ENCODE assay signal across 43 cellular contexts in the genomic region with DNA sequence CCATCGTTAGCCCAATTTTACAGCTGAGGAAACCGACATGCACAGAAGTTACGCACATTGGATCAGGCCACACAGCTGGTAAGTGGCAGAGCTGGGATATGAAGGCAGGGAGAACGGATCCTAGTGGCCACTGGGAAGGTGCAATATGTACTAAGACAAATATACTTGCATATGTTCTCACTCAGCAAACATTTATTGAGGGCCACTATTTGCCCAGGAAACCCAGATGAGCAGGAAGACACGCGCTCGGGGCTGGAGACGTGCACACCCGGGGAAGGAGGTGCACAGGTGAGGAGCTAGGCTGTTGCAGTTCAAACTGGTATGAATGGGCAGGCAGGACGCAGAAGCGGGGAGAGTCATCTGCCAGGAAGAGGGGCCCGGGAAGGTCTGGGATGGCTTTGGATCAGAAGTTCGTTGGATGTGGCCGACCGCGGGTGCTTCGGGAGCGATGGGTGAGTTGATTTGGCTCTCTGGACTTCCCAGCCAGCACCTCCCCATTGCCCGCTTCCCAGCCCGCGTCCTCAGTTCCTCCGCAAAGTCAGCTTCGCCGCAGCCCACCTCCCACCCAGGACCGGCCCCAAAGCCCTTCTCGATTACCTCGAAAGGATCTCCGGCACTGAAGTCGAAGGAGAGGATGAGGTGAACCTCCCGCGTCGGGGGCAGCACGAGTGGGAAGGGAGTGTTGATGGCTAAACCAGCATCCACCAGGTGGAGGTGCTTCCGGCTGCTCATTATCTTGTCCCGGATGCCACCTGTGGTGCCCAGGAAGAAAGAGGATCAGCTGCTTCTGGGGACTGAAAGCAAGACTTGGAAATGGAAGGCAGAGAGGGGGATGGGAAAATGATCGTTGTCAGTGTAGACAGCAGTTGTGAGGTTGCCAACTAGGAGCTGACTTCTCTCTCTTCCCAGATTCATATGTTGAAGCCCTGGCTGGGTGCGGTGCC. TPM values are rescaled to one million over a fixed set of nuclear protein-coding genes. Genes with fewer than 3 reads are reported as not detected.
DNase-seq lines count a peak whose midpoint lies in the region; TF ChIP-seq lines count a peak whose summit lies in the region.
"Had no signal": no experiment of that assay in that cellular context is flagged by ENCODE, and none has a peak within 500 bp of the region (broad histone marks: within the 10 kb centered on the region; RNA-seq: fewer than 3 reads in every experiment).

No MANE protein-coding gene starts in this region.

- no peak overlapping the region for H3K9ac ChIP-seq in Karpas-422 (ENCODE audit: low read length)

- H3K36me3 ChIP-seq in Karpas-422 (ENCODE audit: insufficient read depth, low read length) (no peaks in the 10 kb centered on the region), BE2C (no peaks in the 10 kb centered on the region)
- H3K36me3 ChIP-seq: cardiac muscle cell, left lung, neutrophil, SJSA1 had no signal

- H3K4me3 Mint-ChIP-seq in MCF 10A (ENCODE audit: unreplicated experiment) (no peak overlapping the region), endothelial cell (ENCODE audit: unreplicated experiment) (no peak overlapping the region)
- H3K4me3 Mint-ChIP-seq: activated B cell treated with CpG ODN at 0.5 μM for 24 hours; activated CD4-positive, alpha-beta T cell treated with anti-CD3 and anti-CD28 coated beads, Interleukin-2, amount 10 ng/mL, durations not matched to agents 7 days and 5 days; activated naive CD8-positive, alpha-beta T cell treated with anti-CD3 and anti-CD28 coated beads, Interleukin-2, amount 10 ng/mL, durations not matched to agents 7 days and 5 days; CD8-positive, alpha-beta T cell; effector memory CD8-positive, alpha-beta T cell; stimulated activated naive CD8-positive, alpha-beta T cell treated with anti-CD3 and anti-CD28 coated beads, Interleukin-15, amount 100 ng/mL, for 72 hours had no signal

- H3K27ac ChIP-seq in Karpas-422 (ENCODE audit: low read length) = no peak overlapping the region
- H3K27ac ChIP-seq: cardiac muscle cell, left lung, neutrophil, SJSA1, thoracic aorta had no signal

- H3K4me3 ChIP-seq in Karpas-422 (ENCODE audit: low read length) = no peak overlapping the region
- no peak overlapping the region for H3K4me3 ChIP-seq in BE2C (ENCODE audit: low read depth, low read length)
- H3K4me3 ChIP-seq: cardiac muscle cell, left lung, SJSA1, thoracic aorta had no signal

- POLR2A ChIA-PET in MCF 10A (lab: Yijun Ruan, JAX) = no interaction called here

- in situ Hi-C loops in T47D (cut with HindIII; ENCODE audit: low pct_unique_long_range_greater_than_20kb, low sequenced_read_pairs) = no loop called here

- BruUV-seq in MCF 10A (replicated peaks; lab: Mats Ljungman, UMichigan) = no TSS peak

- no peaks in the 10 kb centered on the region for H4K20me1 ChIP-seq in Karpas-422 (ENCODE audit: insufficient read depth, low read depth, low read length)

- DNase-seq in T47D (ENCODE audit: low read depth in 1 of 2, low spot score in 1 of 2) (peak; percentile 12 to 89), MCF 10A (ENCODE audit: unreplicated experiment) (no peak), endothelial cell (ENCODE audit: low spot score) (no peak), left kidney (ENCODE audit: low read depth, low spot score) (peak; percentile 8), GDM1 (lab: John Stamatoyannopoulos, UW) (no peak), cerebellum (ENCODE audit: low spot score) (no peak), Karpas-422 (no peak), BE2C (no peak)
- DNase-seq: activated B cell treated with CpG ODN at 0.5 μM for 24 hours; activated CD4-positive, alpha-beta T cell treated with anti-CD3 and anti-CD28 coated beads, Interleukin-2, amount 10 ng/mL, durations not matched to agents 7 days and 5 days; activated gamma-delta T cell; activated naive CD8-positive, alpha-beta T cell treated with anti-CD3 and anti-CD28 coated beads, Interleukin-2, amount 10 ng/mL, durations not matched to agents 7 days and 5 days; activated T-cell treated with anti-CD3 and anti-CD28 coated beads, Interleukin-2, amount 50 U/mL, for 1 hour; AML-193; CD8-positive, alpha-beta T cell; cortex of kidney; effector memory CD8-positive, alpha-beta T cell; EL; head of caudate nucleus; KG1; left lung; mesenchymal stem cell; NCI-H1417 treated with DMSO at 0.1 percent for 48 hours; NCI-H2171; stimulated activated CD4-positive, alpha-beta T cell treated with anti-CD3 and anti-CD28 coated beads, Interleukin-12 subunit alpha, Interleukin-12 subunit beta, amount 100 ng/mL, for 4 hours; stimulated activated CD4-positive, alpha-beta T cell treated with anti-CD3 and anti-CD28 coated beads, Interleukin-2, amount 100 ng/mL, for 48 hours; stimulated activated naive CD8-positive, alpha-beta T cell treated with anti-CD3 and anti-CD28 coated beads, Interleukin-15, amount 100 ng/mL, for 72 hours; T1000 had no signal

- TF ChIP-seq CTCF in MCF 10A (IDR thresholded peaks at IDR 0.05; ENCODE audit: unreplicated experiment) (no peak), endothelial cell (IDR thresholded peaks at IDR 0.05; ENCODE audit: unreplicated experiment) (no peak), BE2C (IDR thresholded peaks at IDR 0.05; ENCODE audit: low read depth, low read length) (no peak)

- intact Hi-C loops in MCF 10A (cut with micrococcal nuclease) = no loop called here

- CTCF ChIA-PET in MCF 10A (lab: Yijun Ruan, JAX) = interaction anchor here (0.5 to 0.7 kb wide), 2 partner anchors 13 to 245 kb away, joined by 3 read pairs; no protein-coding TSS in a partner anchor

- H3K9me3 ChIP-seq in Karpas-422 (ENCODE audit: low read length) (no peaks in the 10 kb centered on the region), BE2C (no peaks in the 10 kb centered on the region)
- H3K9me3 ChIP-seq: left lung, neutrophil, SJSA1, thoracic aorta had no signal

- no peak overlapping the region for H3K4me2 ChIP-seq in Karpas-422 (ENCODE audit: low read depth, low read length, poor library complexity, severe bottlenecking)

- H2AFZ ChIP-seq in Karpas-422 (ENCODE audit: low read length) = no peak overlapping the region

- H3K27ac Mint-ChIP-seq in MCF 10A (ENCODE audit: low read depth, unreplicated experiment) (no peak overlapping the region), endothelial cell (ENCODE audit: unreplicated experiment) (peak overlapping the region; percentile 63)
- H3K27ac Mint-ChIP-seq: activated B cell treated with CpG ODN at 0.5 μM for 24 hours; activated CD4-positive, alpha-beta T cell treated with anti-CD3 and anti-CD28 coated beads, Interleukin-2, amount 10 ng/mL, durations not matched to agents 7 days and 5 days; activated naive CD8-positive, alpha-beta T cell treated with anti-CD3 and anti-CD28 coated beads, Interleukin-2, amount 10 ng/mL, durations not matched to agents 7 days and 5 days; CD8-positive, alpha-beta T cell; effector memory CD8-positive, alpha-beta T cell; progenitor cell of endocrine pancreas; stimulated activated naive CD8-positive, alpha-beta T cell treated with anti-CD3 and anti-CD28 coated beads, Interleukin-15, amount 100 ng/mL, for 72 hours had no signal

- H3K9me2 ChIP-seq in Karpas-422 (replicated peaks; ENCODE audit: insufficient read depth, low read length) = no peaks in the 10 kb centered on the region

- H3K9me3 Mint-ChIP-seq in MCF 10A (ENCODE audit: unreplicated experiment) (no peaks in the 10 kb centered on the region), endothelial cell (ENCODE audit: unreplicated experiment) (no peaks in the 10 kb centered on the region)
- H3K9me3 Mint-ChIP-seq: activated B cell treated with CpG ODN at 0.5 μM for 24 hours; activated CD4-positive, alpha-beta T cell treated with anti-CD3 and anti-CD28 coated beads, Interleukin-2, amount 10 ng/mL, durations not matched to agents 7 days and 5 days; activated naive CD8-positive, alpha-beta T cell treated with anti-CD3 and anti-CD28 coated beads, Interleukin-2, amount 10 ng/mL, durations not matched to agents 7 days and 5 days; CD8-positive, alpha-beta T cell; effector memory CD8-positive, alpha-beta T cell; stimulated activated naive CD8-positive, alpha-beta T cell treated with anti-CD3 and anti-CD28 coated beads, Interleukin-15, amount 100 ng/mL, for 72 hours had no signal

- H3K27me3 Mint-ChIP-seq in MCF 10A (ENCODE audit: insufficient read depth, unreplicated experiment) = no peaks in the 10 kb centered on the region
- peaks cover 4% of the 10 kb centered on the region for H3K27me3 Mint-ChIP-seq in endothelial cell (ENCODE audit: unreplicated experiment)
- H3K27me3 Mint-ChIP-seq: activated CD4-positive, alpha-beta T cell treated with anti-CD3 and anti-CD28 coated beads, Interleukin-2, amount 10 ng/mL, durations not matched to agents 7 days and 5 days; stimulated activated naive CD8-positive, alpha-beta T cell treated with anti-CD3 and anti-CD28 coated beads, Interleukin-15, amount 100 ng/mL, for 72 hours had no signal

- H3K4me1 Mint-ChIP-seq in MCF 10A (ENCODE audit: insufficient read depth, unreplicated experiment) (no peaks in the 10 kb centered on the region), endothelial cell (ENCODE audit: unreplicated experiment) (no peaks in the 10 kb centered on the region)
- H3K4me1 Mint-ChIP-seq: activated B cell treated with CpG ODN at 0.5 μM for 24 hours; activated CD4-positive, alpha-beta T cell treated with anti-CD3 and anti-CD28 coated beads, Interleukin-2, amount 10 ng/mL, durations not matched to agents 7 days and 5 days; activated naive CD8-positive, alpha-beta T cell treated with anti-CD3 and anti-CD28 coated beads, Interleukin-2, amount 10 ng/mL, durations not matched to agents 7 days and 5 days; stimulated activated naive CD8-positive, alpha-beta T cell treated with anti-CD3 and anti-CD28 coated beads, Interleukin-15, amount 100 ng/mL, for 72 hours had no signal

- H3K27me3 ChIP-seq in Karpas-422 (ENCODE audit: low read length) = no peaks in the 10 kb centered on the region
- no peaks in the 10 kb centered on the region; the same call in none of the 2 replicates for H3K27me3 ChIP-seq in BE2C
- H3K27me3 ChIP-seq: SJSA1 had no signal

- H3K79me2 ChIP-seq in Karpas-422 (ENCODE audit: low read length) = no peaks in the 10 kb centered on the region

- H3K4me1 ChIP-seq in Karpas-422 (ENCODE audit: low read length) = no peaks in the 10 kb centered on the region
- no peaks in the 10 kb centered on the region for H3K4me1 ChIP-seq in BE2C
- H3K4me1 ChIP-seq: left lung, SJSA1 had no signal

- no peaks in the 10 kb centered on the region for H3K36me3 Mint-ChIP-seq in MCF 10A (ENCODE audit: insufficient read depth, unreplicated experiment)
- no peaks in the 10 kb centered on the region for H3K36me3 Mint-ChIP-seq in endothelial cell (ENCODE audit: low read depth, unreplicated experiment)
- H3K36me3 Mint-ChIP-seq: activated naive CD8-positive, alpha-beta T cell treated with anti-CD3 and anti-CD28 coated beads, Interleukin-2, amount 10 ng/mL, durations not matched to agents 7 days and 5 days; CD8-positive, alpha-beta T cell had no signal

RNA-seq across cellular contexts. Expression of gene CABP5, which starts 17.8 kb away (rescaled TPM):
- not detected in 2 replicates for total RNA-seq in MCF 10A (2022)
- not detected for total RNA-seq in endothelial cell (ENCODE audit: unreplicated experiment)
- not detected for total RNA-seq in cerebellum
- total RNA-seq in Karpas-422 (2014; rRNA removed; shearing (Covaris generic); ENCODE audit: low replicate concordance) = not detected in 2 replicates
- not detected for polyA plus RNA-seq in BE2C (2012; ENCODE audit: insufficient read depth, insufficient read length, low read depth)
- total RNA-seq: A673; activated B cell treated with CpG ODN at 0.5 μM for 24 hours; activated CD4-positive, alpha-beta T cell treated with anti-CD3 and anti-CD28 coated beads, Interleukin-2, amount 10 ng/mL, durations not matched to agents 7 days and 5 days; activated naive CD8-positive, alpha-beta T cell treated with anti-CD3 and anti-CD28 coated beads, Interleukin-2, amount 10 ng/mL, durations not matched to agents 7 days and 5 days; astrocyte; cardiac muscle cell; CD8-positive, alpha-beta T cell; fibroblast of villous mesenchyme; H4; left lung; myocyte; NCI-H460; progenitor cell of endocrine pancreas; RPMI7951; sciatic nerve; SJSA1; thoracic aorta; urinary bladder had no signal
- polyA plus RNA-seq: cardiac muscle cell, esophagus, urinary bladder had no signal

RNA-seq across cellular contexts. Expression of gene PLA2G4C, which starts 48.9 kb away (rescaled TPM):
- 1.1 and 1.4 TPM in 2 replicates for total RNA-seq in MCF 10A (2022)
- total RNA-seq in endothelial cell (ENCODE audit: unreplicated experiment) = 1.1 TPM
- 11.7 TPM for total RNA-seq in cerebellum
- 2.6 and 5.9 TPM in 2 replicates for total RNA-seq in Karpas-422 (2014; rRNA removed; shearing (Covaris generic); ENCODE audit: low replicate concordance)
- polyA plus RNA-seq in BE2C (2012; ENCODE audit: insufficient read depth, insufficient read length, low read depth) = 6.3 TPM

Comparison
In these comparisons a context has a peak if more than half of its experiments do, and no peak if none do; other contexts are left out.
1. DNase-seq: peak in T47D (2 of 2) and left kidney (single experiment); none in MCF 10A (single experiment), endothelial cell (single experiment), GDM1 (single experiment), cerebellum (single experiment), Karpas-422 (single experiment) and BE2C (single experiment).